Comparison of ENCODE assay signal across 9 cellular contexts in genomic region chr4:6910960-6911874, GRCh38. TPM values are rescaled to one million over a fixed set of nuclear protein-coding genes. Genes with fewer than 3 reads are reported as not detected.
A peak's percentile ranks its signal among the peaks of the same experiment; 100 is the strongest.
DNase-seq lines count a peak whose midpoint lies in the region; ATAC-seq and TF ChIP-seq lines count a peak whose summit lies in the region.
"Had no signal": no experiment of that assay in that cellular context is flagged by ENCODE, and none has a peak within 500 bp of the region (broad histone marks: within the 10 kb centered on the region; RNA-seq: fewer than 3 reads in every experiment).

No MANE protein-coding gene starts in this region.

- no peaks in the 10 kb centered on the region for H3K27me3 Mint-ChIP-seq in activated naive CD8-positive, alpha-beta T cell treated with anti-CD3 and anti-CD28 coated beads, Interleukin-2, amount 50 U/mL, for 24 hours

- H3K23ac ChIP-seq in mesenchymal stem cell (ENCODE audit: low read length in 2 of 2), result peak overlapping the region in 1 of 2 experiments; percentile 85

- peak overlapping the region; percentile 52 for H4K8ac ChIP-seq in mesenchymal stem cell (ENCODE audit: low read length)

- H3K79me1 ChIP-seq in mesenchymal stem cell (replicated peaks; ENCODE audit: low read length, poor library complexity, severe bottlenecking), result peaks cover 39% of the 10 kb centered on the region

- H3K4me3 ChIP-seq in mesenchymal stem cell (ENCODE audit: insufficient read depth in 1 of 2, low read depth in 1 of 2, low read length in 2 of 2) (peak overlapping the region in 1 of 2 experiments; percentile 78), thymus (ENCODE audit: low read length) (peak overlapping the region; percentile 95)

- peaks cover 2% of the 10 kb centered on the region for H3K36me3 Mint-ChIP-seq in activated naive CD8-positive, alpha-beta T cell treated with anti-CD3 and anti-CD28 coated beads, Interleukin-2, amount 50 U/mL, for 24 hours (ENCODE audit: low read depth)

- H3K27me3 ChIP-seq in mesenchymal stem cell (ENCODE audit: control insufficient read depth in 1 of 2, insufficient read depth in 1 of 2, low read length in 2 of 2) (peaks cover 4 to 14% of the 10 kb centered on the region in 2 experiments), thymus (ENCODE audit: control insufficient read depth, insufficient read depth) (no peaks in the 10 kb centered on the region)
- H3K27me3 ChIP-seq: brain microvascular endothelial cell had no signal

- H3K4me2 ChIP-seq in mesenchymal stem cell (ENCODE audit: low read length, poor library complexity, severe bottlenecking), result no peak overlapping the region

- no peak overlapping the region for H2AFZ ChIP-seq in mesenchymal stem cell (ENCODE audit: low read depth, low read length)

- peak overlapping the region; percentile 83 for H3K27ac Mint-ChIP-seq in activated naive CD8-positive, alpha-beta T cell treated with anti-CD3 and anti-CD28 coated beads, Interleukin-2, amount 50 U/mL, for 24 hours

- peak overlapping the region in 1 of 2 experiments; percentile 51 for H3K14ac ChIP-seq in mesenchymal stem cell (ENCODE audit: low read length in 2 of 2)

- H3K9me3 Mint-ChIP-seq in activated naive CD8-positive, alpha-beta T cell treated with anti-CD3 and anti-CD28 coated beads, Interleukin-2, amount 50 U/mL, for 24 hours, result no peaks in the 10 kb centered on the region

- no peak for ATAC-seq in activated naive CD8-positive, alpha-beta T cell treated with anti-CD3 and anti-CD28 coated beads, Interleukin-2, amount 50 U/mL, for 24 hours
- ATAC-seq in HG02970 (IDR thresholded peaks at IDR 0.05; ENCODE audit: low FRiP score, unreplicated experiment), result no peak

- H2AK5ac ChIP-seq in mesenchymal stem cell (ENCODE audit: low read length, severe bottlenecking), result peak overlapping the region; percentile 19

- peak overlapping the region in 1 of 2 experiments; percentile 66 for H2BK12ac ChIP-seq in mesenchymal stem cell (ENCODE audit: low read length in 2 of 2)

- DNase-seq in activated effector memory CD4-positive, alpha-beta T cell treated with anti-CD3 and anti-CD28 coated beads, Interleukin-2, amount 50 U/mL, for 16 hours, result peak; percentile 55
- DNase-seq in activated effector memory CD4-positive, alpha-beta T cell treated with Interleukin-2 at 50 U/mL for 16 hours, result no peak
- DNase-seq in activated naive CD8-positive, alpha-beta T cell treated with anti-CD3 and anti-CD28 coated beads, Interleukin-2, amount 50 U/mL, for 24 hours, result no peak
- no peak for DNase-seq in mesenchymal stem cell
- no peak for DNase-seq in GM13976 (ENCODE audit: low spot score)
- no peak for DNase-seq in central memory CD4-positive, alpha-beta T cell
- DNase-seq: brain microvascular endothelial cell had no signal

- no peak overlapping the region for H2BK120ac ChIP-seq in mesenchymal stem cell (ENCODE audit: low read depth, low read length)

- H3K36me3 ChIP-seq in mesenchymal stem cell (ENCODE audit: control insufficient read depth in 1 of 2, insufficient read depth in 2 of 2, low read depth in 1 of 2, low read length in 2 of 2), result no peaks in the 10 kb centered on the region
- H3K36me3 ChIP-seq in thymus (ENCODE audit: control insufficient read depth, insufficient read depth), result no peaks in the 10 kb centered on the region
- H3K36me3 ChIP-seq: brain microvascular endothelial cell had no signal

- H3K9ac ChIP-seq in mesenchymal stem cell (ENCODE audit: low read length), result no peak overlapping the region

- H3K27ac ChIP-seq in mesenchymal stem cell (ENCODE audit: low read length, poor library complexity, severe bottlenecking) (no peak overlapping the region), thymus (ENCODE audit: low read depth) (peak overlapping the region; percentile 31)
- H3K27ac ChIP-seq: brain microvascular endothelial cell had no signal

- H3K4me1 ChIP-seq in mesenchymal stem cell (ENCODE audit: control insufficient read depth, insufficient read depth, low read depth, low read length), result peaks cover 31% of the 10 kb centered on the region
- H3K4me1 ChIP-seq in thymus (ENCODE audit: control insufficient read depth, insufficient read depth, low read length), result peaks cover 31% of the 10 kb centered on the region

- H3K4me3 Mint-ChIP-seq in activated naive CD8-positive, alpha-beta T cell treated with anti-CD3 and anti-CD28 coated beads, Interleukin-2, amount 50 U/mL, for 24 hours, result peak overlapping the region; percentile 88

- H3K4me1 Mint-ChIP-seq in activated naive CD8-positive, alpha-beta T cell treated with anti-CD3 and anti-CD28 coated beads, Interleukin-2, amount 50 U/mL, for 24 hours, result peaks cover 61% of the 10 kb centered on the region

- H2BK5ac ChIP-seq in mesenchymal stem cell (ENCODE audit: low read depth, low read length, poor library complexity, severe bottlenecking), result no peak overlapping the region

- peak overlapping the region in 1 of 2 experiments; percentile 29 for H3K18ac ChIP-seq in mesenchymal stem cell (ENCODE audit: low read depth in 1 of 2, low read length in 2 of 2)

- no peak for TF ChIP-seq CTCF in GM13976 (IDR thresholded peaks at IDR 0.05; ENCODE audit: borderline replicate concordance, control extremely low read depth, extremely low read depth, insufficient read depth, missing control alignments)

- peak overlapping the region; percentile 31 for H4K91ac ChIP-seq in mesenchymal stem cell (ENCODE audit: low read length)

- no peaks in the 10 kb centered on the region for H3K9me3 ChIP-seq in mesenchymal stem cell (ENCODE audit: control insufficient read depth, low read length)
- H3K9me3 ChIP-seq in thymus (ENCODE audit: control insufficient read depth), result peaks cover 1% of the 10 kb centered on the region

- 92% methylated on average over 15 of the region's 15 CpGs for WGBS in mesenchymal stem cell
- WGBS in thymus, result 98% methylated on average over 15 of the region's 15 CpGs

- in situ Hi-C loops in GM13976 (cut with MboI; ENCODE audit: low sequenced_read_pairs, unreplicated experiment), result no loop called here

- peak overlapping the region; percentile 15 for H2BK15ac ChIP-seq in mesenchymal stem cell (ENCODE audit: low read depth, poor library complexity, severe bottlenecking)

- peak overlapping the region in 1 of 2 experiments; percentile 53 for H3K4ac ChIP-seq in mesenchymal stem cell (ENCODE audit: low read depth in 1 of 2, low read length in 2 of 2)

RNA-seq across cellular contexts. Expression of gene TBC1D14, which starts 1.6 kb away (rescaled TPM):
- polyA plus RNA-seq in mesenchymal stem cell (2013, experiment 1 of 2), result 25.0 TPM
- polyA plus RNA-seq in mesenchymal stem cell (2013, experiment 2 of 2), result 24.9 TPM
- polyA plus RNA-seq in thymus, result 28.4 TPM
